In the genomic region with DNA sequence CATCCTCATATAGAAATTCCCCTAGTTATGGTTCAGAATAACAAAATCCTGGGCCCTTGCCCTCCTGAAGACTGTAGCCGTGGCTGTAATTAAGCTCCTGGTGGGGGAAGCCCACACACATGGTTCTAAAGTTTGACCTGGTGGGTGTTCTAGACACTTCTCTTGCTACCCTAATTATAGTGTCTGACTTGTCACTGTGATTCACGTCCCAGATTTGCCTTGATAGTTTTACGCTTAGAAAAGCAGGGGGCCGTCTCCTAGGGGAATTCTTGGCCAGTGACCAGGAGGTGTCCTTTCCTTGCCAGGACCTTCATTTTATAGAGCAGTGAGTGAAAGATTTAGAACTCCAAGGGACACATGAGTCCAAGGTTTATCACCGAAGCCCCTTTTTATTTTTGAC, we compare ENCODE assay signal across 1 cellular context.
TF ChIP-seq lines count a peak whose summit lies in the region.

No MANE protein-coding gene starts in this region.

TF ChIP-seq in GM12878, 131 proteins besides CTCF, POLR2A, EP300 and RAD21:
- TF ChIP-seq RFX5 (IDR thresholded peaks at IDR 0.05; ENCODE audit: low read depth, low read length) (no peak), SMAD5 (IDR thresholded peaks at IDR 0.05; ENCODE audit: low read depth) (0 out of 2 replicates have a peak, but pooled peaks have one; percentile 5)
- TF ChIP-seq, protein P1, sequence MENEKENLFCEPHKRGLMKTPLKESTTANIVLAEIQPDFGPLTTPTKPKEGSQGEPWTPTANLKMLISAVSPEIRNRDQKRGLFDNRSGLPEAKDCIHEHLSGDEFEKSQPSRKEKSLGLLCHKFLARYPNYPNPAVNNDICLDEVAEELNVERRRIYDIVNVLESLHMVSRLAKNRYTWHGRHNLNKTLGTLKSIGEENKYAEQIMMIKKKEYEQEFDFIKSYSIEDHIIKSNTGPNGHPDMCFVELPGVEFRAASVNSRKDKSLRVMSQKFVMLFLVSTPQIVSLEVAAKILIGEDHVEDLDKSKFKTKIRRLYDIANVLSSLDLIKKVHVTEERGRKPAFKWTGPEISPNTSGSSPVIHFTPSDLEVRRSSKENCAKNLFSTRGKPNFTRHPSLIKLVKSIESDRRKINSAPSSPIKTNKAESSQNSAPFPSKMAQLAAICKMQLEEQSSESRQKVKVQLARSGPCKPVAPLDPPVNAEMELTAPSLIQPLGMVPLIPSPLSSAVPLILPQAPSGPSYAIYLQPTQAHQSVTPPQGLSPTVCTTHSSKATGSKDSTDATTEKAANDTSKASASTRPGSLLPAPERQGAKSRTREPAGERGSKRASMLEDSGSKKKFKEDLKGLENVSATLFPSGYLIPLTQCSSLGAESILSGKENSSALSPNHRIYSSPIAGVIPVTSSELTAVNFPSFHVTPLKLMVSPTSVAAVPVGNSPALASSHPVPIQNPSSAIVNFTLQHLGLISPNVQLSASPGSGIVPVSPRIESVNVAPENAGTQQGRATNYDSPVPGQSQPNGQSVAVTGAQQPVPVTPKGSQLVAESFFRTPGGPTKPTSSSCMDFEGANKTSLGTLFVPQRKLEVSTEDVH (IDR thresholded peaks at IDR 0.05; ENCODE audit: low read depth, partially characterized antibody): peak; percentile 27
TF ChIP-seq in GM12878: peak in this region for 2.
